In genomic region chr7:132518102-132518838, GRCh38 we compare ENCODE assay signal across 9 cellular contexts. TPM values are rescaled to one million over a fixed set of nuclear protein-coding genes. Genes with fewer than 3 reads are reported as not detected.
DNase-seq lines count a peak whose midpoint lies in the region; ATAC-seq lines count a peak whose summit lies in the region.
"Had no signal": no experiment of that assay in that cellular context is flagged by ENCODE, and none has a peak within 500 bp of the region (broad histone marks: within the 10 kb centered on the region; RNA-seq: fewer than 3 reads in every experiment).

No MANE protein-coding gene starts in this region.

- no peaks in the 10 kb centered on the region for H3K9me3 Mint-ChIP-seq in activated CD8-positive, alpha-beta memory T cell treated with anti-CD3 and anti-CD28 coated beads, Interleukin-2, amount 10 ng/mL, durations not matched to agents 7 days and 5 days (ENCODE audit: low read depth)
- no peaks in the 10 kb centered on the region for H3K9me3 Mint-ChIP-seq in effector memory CD8-positive, alpha-beta T cell
- H3K9me3 Mint-ChIP-seq in stimulated activated effector memory CD8-positive, alpha-beta T cell treated with anti-CD3 and anti-CD28 coated beads, Interleukin-12 subunit alpha, Interleukin-12 subunit beta, amount 100 ng/mL, for 72 hours = no peaks in the 10 kb centered on the region

- ATAC-seq in activated CD8-positive, alpha-beta memory T cell treated with anti-CD3 and anti-CD28 coated beads, Interleukin-2, amount 10 ng/mL, durations not matched to agents 7 days and 5 days = peak; percentile 45
- peak; percentile 24 for ATAC-seq in effector memory CD8-positive, alpha-beta T cell (replicated peaks)
- peak; percentile 47 for ATAC-seq in stimulated activated effector memory CD8-positive, alpha-beta T cell treated with anti-CD3 and anti-CD28 coated beads, Interleukin-12 subunit alpha, Interleukin-12 subunit beta, amount 100 ng/mL, for 72 hours
- ATAC-seq in HG03175 (IDR thresholded peaks at IDR 0.05; ENCODE audit: unreplicated experiment) (no peak), HG02938 (IDR thresholded peaks at IDR 0.05; ENCODE audit: unreplicated experiment) (no peak)

- H3K4me1 Mint-ChIP-seq in activated CD8-positive, alpha-beta memory T cell treated with anti-CD3 and anti-CD28 coated beads, Interleukin-2, amount 10 ng/mL, durations not matched to agents 7 days and 5 days = peaks cover 5% of the 10 kb centered on the region
- H3K4me1 Mint-ChIP-seq in effector memory CD8-positive, alpha-beta T cell (ENCODE audit: low read depth in 2 of 2) = no peaks in the 10 kb centered on the region
- peaks cover 1% of the 10 kb centered on the region for H3K4me1 Mint-ChIP-seq in stimulated activated effector memory CD8-positive, alpha-beta T cell treated with anti-CD3 and anti-CD28 coated beads, Interleukin-12 subunit alpha, Interleukin-12 subunit beta, amount 100 ng/mL, for 72 hours

- H3K4me3 Mint-ChIP-seq in activated CD8-positive, alpha-beta memory T cell treated with anti-CD3 and anti-CD28 coated beads, Interleukin-2, amount 10 ng/mL, durations not matched to agents 7 days and 5 days = no peak overlapping the region
- no peak overlapping the region for H3K4me3 Mint-ChIP-seq in effector memory CD8-positive, alpha-beta T cell
- H3K4me3 Mint-ChIP-seq in stimulated activated effector memory CD8-positive, alpha-beta T cell treated with anti-CD3 and anti-CD28 coated beads, Interleukin-12 subunit alpha, Interleukin-12 subunit beta, amount 100 ng/mL, for 72 hours = no peak overlapping the region

- CTCF ChIA-PET in activated CD8-positive, alpha-beta memory T cell treated with anti-CD3 and anti-CD28 coated beads, Interleukin-2, amount 10 ng/mL, durations not matched to agents 7 days and 5 days (lab: Charles Lee) = interaction anchor here (1.1 to 1.9 kb wide), 6 partner anchors 9 to 124 kb away, joined by 3 to 5 read pairs (median 4); no protein-coding TSS in a partner anchor

- H3K36me3 Mint-ChIP-seq in activated CD8-positive, alpha-beta memory T cell treated with anti-CD3 and anti-CD28 coated beads, Interleukin-2, amount 10 ng/mL, durations not matched to agents 7 days and 5 days = no peaks in the 10 kb centered on the region
- no peaks in the 10 kb centered on the region for H3K36me3 Mint-ChIP-seq in effector memory CD8-positive, alpha-beta T cell (ENCODE audit: insufficient read depth)
- H3K36me3 Mint-ChIP-seq in stimulated activated effector memory CD8-positive, alpha-beta T cell treated with anti-CD3 and anti-CD28 coated beads, Interleukin-12 subunit alpha, Interleukin-12 subunit beta, amount 100 ng/mL, for 72 hours = no peaks in the 10 kb centered on the region

- H3K27me3 Mint-ChIP-seq in activated CD8-positive, alpha-beta memory T cell treated with anti-CD3 and anti-CD28 coated beads, Interleukin-2, amount 10 ng/mL, durations not matched to agents 7 days and 5 days = no peaks in the 10 kb centered on the region
- peaks cover 0 to 22% of the 10 kb centered on the region in 2 donors for H3K27me3 Mint-ChIP-seq in effector memory CD8-positive, alpha-beta T cell

- H3K27ac Mint-ChIP-seq in activated CD8-positive, alpha-beta memory T cell treated with anti-CD3 and anti-CD28 coated beads, Interleukin-2, amount 10 ng/mL, durations not matched to agents 7 days and 5 days = no peak overlapping the region
- no peak overlapping the region for H3K27ac Mint-ChIP-seq in effector memory CD8-positive, alpha-beta T cell
- H3K27ac Mint-ChIP-seq in stimulated activated effector memory CD8-positive, alpha-beta T cell treated with anti-CD3 and anti-CD28 coated beads, Interleukin-12 subunit alpha, Interleukin-12 subunit beta, amount 100 ng/mL, for 72 hours = no peak overlapping the region

- no peak for DNase-seq in activated CD8-positive, alpha-beta memory T cell treated with anti-CD3 and anti-CD28 coated beads, Interleukin-2, amount 10 ng/mL, durations not matched to agents 7 days and 5 days
- no peak for DNase-seq in activated CD8-positive, alpha-beta memory T cell treated with anti-CD3 and anti-CD28 coated beads, Interleukin-2, amount 50 U/mL, for 4 hours
- peak; percentile 13 for DNase-seq in MV-4-11 (lab: John Stamatoyannopoulos, UW)
- DNase-seq in effector memory CD8-positive, alpha-beta T cell = peak in 1 of 3 experiments; percentile 14
- no peak for DNase-seq in stimulated activated effector memory CD8-positive, alpha-beta T cell treated with anti-CD3 and anti-CD28 coated beads, Interleukin-12 subunit alpha, Interleukin-12 subunit beta, amount 100 ng/mL, for 72 hours (ENCODE audit: low spot score in 2 of 2)
- no peak for DNase-seq in putamen (ENCODE audit: low spot score)
- DNase-seq: DMS79 had no signal

RNA-seq across cellular contexts. Expression of gene PLXNA4, which starts 58.0 kb away (rescaled TPM):
- total RNA-seq in activated CD8-positive, alpha-beta memory T cell treated with anti-CD3 and anti-CD28 coated beads, Interleukin-2, amount 10 ng/mL, durations not matched to agents 7 days and 5 days = 1 to 10 TPM; 1.2 to 1.6 TPM

Comparison
In these comparisons a context has a peak if more than half of its experiments do, and no peak if none do; other contexts are left out.
1. ATAC-seq: peak in activated CD8-positive, alpha-beta memory T cell treated with anti-CD3 and anti-CD28 coated beads, Interleukin-2, amount 10 ng/mL, durations not matched to agents 7 days and 5 days (single experiment), effector memory CD8-positive, alpha-beta T cell (single experiment) and stimulated activated effector memory CD8-positive, alpha-beta T cell treated with anti-CD3 and anti-CD28 coated beads, Interleukin-12 subunit alpha, Interleukin-12 subunit beta, amount 100 ng/mL, for 72 hours (single experiment); none in HG03175 (single experiment) and HG02938 (single experiment).